Comparison of ENCODE assay signal across 9 cellular contexts in genomic region chr11:102882389-102883024, GRCh38. TPM values are rescaled to one million over a fixed set of nuclear protein-coding genes. Genes with fewer than 3 reads are reported as not detected.
DNase-seq lines count a peak whose midpoint lies in the region; ATAC-seq and FAIRE-seq lines count a peak whose summit lies in the region.
"Had no signal": no experiment of that assay in that cellular context is flagged by ENCODE, and none has a peak within 500 bp of the region (broad histone marks: within the 10 kb centered on the region; RNA-seq: fewer than 3 reads in every experiment).

No MANE protein-coding gene starts in this region.

- DNase-seq in Daoy (ENCODE audit: low read depth) (peak; percentile 4), fibroblast of peridontal ligament (ENCODE audit: extremely low read depth) (peak; percentile 97), HTR-8/SVneo (ENCODE audit: insufficient read length, low spot score) (no peak), NCI-H187 treated with DMSO at 0.1 percent for 48 hours (lab: John Stamatoyannopoulos, UW) (no peak)
- DNase-seq in stimulated activated CD4-positive, alpha-beta T cell treated with anti-CD3 and anti-CD28 coated beads, Interleukin-4, amount 100 ng/mL, for 24 hours, result no peak
- DNase-seq in activated CD4-positive, CD25-positive, alpha-beta regulatory T cell (lab: John Stamatoyannopoulos, UW), result no peak

- FAIRE-seq in HTR-8/SVneo (lab: Jason Lieb, UNC), result no peak

- ATAC-seq in GM19397 (IDR thresholded peaks at IDR 0.05; ENCODE audit: unreplicated experiment) (peak; percentile 71), HG03378 (IDR thresholded peaks at IDR 0.05; ENCODE audit: unreplicated experiment) (peak; percentile 92)

RNA-seq across cellular contexts. Expression of gene MMP12, which starts 7.7 kb away (rescaled TPM):
- 0.24 and 1.3 TPM in 2 replicates for total RNA-seq in Daoy (2014; rRNA removed; shearing (Covaris generic))
- total RNA-seq: G401 had no signal

RNA-seq across cellular contexts. Expression of gene MMP3, which starts 39.1 kb away (rescaled TPM):
- 0.11 and 0.36 TPM in 2 replicates for total RNA-seq in Daoy (2014; rRNA removed; shearing (Covaris generic))
- total RNA-seq: G401 had no signal

Comparison
In these comparisons a context has a peak if more than half of its experiments do, and no peak if none do; other contexts are left out.
1. DNase-seq: peak in Daoy (single experiment) and fibroblast of peridontal ligament (single experiment); none in stimulated activated CD4-positive, alpha-beta T cell treated with anti-CD3 and anti-CD28 coated beads, Interleukin-4, amount 100 ng/mL, for 24 hours (single experiment), HTR-8/SVneo (single experiment), NCI-H187 treated with DMSO at 0.1 percent for 48 hours (single experiment) and activated CD4-positive, CD25-positive, alpha-beta regulatory T cell (0 of 4).